In genomic region chr10:77801474-77802238, GRCh38 we compare ENCODE assay signal across 8 cellular contexts.
DNase-seq lines count a peak whose midpoint lies in the region; ATAC-seq and TF ChIP-seq lines count a peak whose summit lies in the region.

No MANE protein-coding gene starts in this region.

- H3K36me3 ChIP-seq in CD8-positive, alpha-beta T cell (ENCODE audit: insufficient read depth, low read length), result no peaks in the 10 kb centered on the region
- peaks cover 82% of the 10 kb centered on the region for H3K36me3 ChIP-seq in iPS-20b (ENCODE audit: insufficient read depth, low read depth, low read length)

- H3K4me1 ChIP-seq in CD8-positive, alpha-beta T cell (ENCODE audit: insufficient read depth, low read length), result peaks cover 15% of the 10 kb centered on the region
- H3K4me1 ChIP-seq in iPS-20b (ENCODE audit: insufficient read depth, low read length), result peaks cover 24% of the 10 kb centered on the region

- peak overlapping the region; percentile 30; the same call in 1 of the 2 replicates for H3K9ac ChIP-seq in iPS-20b (ENCODE audit: low read depth, low read length)

- CTCF ChIA-PET in CD8-positive, alpha-beta T cell (lab: Charles Lee), result no interaction called here
- CTCF ChIA-PET in activated CD4-positive, alpha-beta memory T cell treated with anti-CD3 and anti-CD28 coated beads, Interleukin-2, amount 10 ng/mL, durations not matched to agents 7 days and 5 days (lab: Charles Lee), result no interaction called here
- CTCF ChIA-PET in GM10248 (lab: Yijun Ruan, JAX), result no interaction called here

- POLR2A ChIA-PET in CD8-positive, alpha-beta T cell (lab: Charles Lee), result no interaction called here
- POLR2A ChIA-PET in activated CD4-positive, alpha-beta memory T cell treated with anti-CD3 and anti-CD28 coated beads, Interleukin-2, amount 10 ng/mL, durations not matched to agents 7 days and 5 days (lab: Charles Lee), result no interaction called here
- POLR2A ChIA-PET in GM10248 (lab: Yijun Ruan, JAX), result no interaction called here

- no peak overlapping the region for H3K4me3 ChIP-seq in CD8-positive, alpha-beta T cell (ENCODE audit: low read depth, low read length)
- no peak overlapping the region for H3K4me3 ChIP-seq in iPS-20b (ENCODE audit: low read length)

- intact Hi-C loops in CD8-positive, alpha-beta T cell (cut with DNase I, micrococcal nuclease), result loop anchor here (1.0 to 5.0 kb wide), 2 partner anchors 36 kb away; no protein-coding TSS in a partner anchor

- no peak overlapping the region for H3K4me3 Mint-ChIP-seq in CD8-positive, alpha-beta T cell
- H3K4me3 Mint-ChIP-seq in HFFc6, result peak overlapping the region; percentile 36; the same call in 1 of the 2 replicates
- peak overlapping the region; percentile 14 for H3K4me3 Mint-ChIP-seq in activated CD4-positive, alpha-beta memory T cell treated with anti-CD3 and anti-CD28 coated beads, Interleukin-2, amount 10 ng/mL, durations not matched to agents 7 days and 5 days

- TF ChIP-seq CTCF in CD8-positive, alpha-beta T cell (IDR thresholded peaks at IDR 0.05), result no peak
- TF ChIP-seq CTCF in HFFc6 (IDR thresholded peaks at IDR 0.05) (no peak), GM10248 (IDR thresholded peaks at IDR 0.05; ENCODE audit: control extremely low read depth, extremely low read depth, low read depth, missing control alignments) (no peak)

- no peak overlapping the region for H3K27ac ChIP-seq in CD8-positive, alpha-beta T cell (ENCODE audit: low read depth, low read length)
- H3K27ac ChIP-seq in iPS-20b (ENCODE audit: low read length), result peak overlapping the region; percentile 17

- DNase-seq in CD8-positive, alpha-beta T cell, result peak in 5 of 7 experiments; percentile 4 to 61 (median 29)
- DNase-seq in HFFc6 (peak; percentile 68), GM10248 (ENCODE audit: extremely low spot score) (no peak), cortex of kidney (lab: John Stamatoyannopoulos, UW) (no peak)
- peak; percentile 70 for DNase-seq in activated CD4-positive, alpha-beta memory T cell treated with anti-CD3 and anti-CD28 coated beads, Interleukin-2, amount 10 ng/mL, durations not matched to agents 7 days and 5 days
- DNase-seq in effector CD8-positive, alpha-beta T cell (lab: John Stamatoyannopoulos, UW), result no peak

- ATAC-seq in CD8-positive, alpha-beta T cell, result peak; percentile 85
- no peak for ATAC-seq in HG03159 (IDR thresholded peaks at IDR 0.05; ENCODE audit: unreplicated experiment)

- H3K27ac Mint-ChIP-seq in CD8-positive, alpha-beta T cell, result peak overlapping the region; percentile 71
- peak overlapping the region; percentile 81 for H3K27ac Mint-ChIP-seq in HFFc6
- peak overlapping the region; percentile 59 for H3K27ac Mint-ChIP-seq in activated CD4-positive, alpha-beta memory T cell treated with anti-CD3 and anti-CD28 coated beads, Interleukin-2, amount 10 ng/mL, durations not matched to agents 7 days and 5 days

- no peaks in the 10 kb centered on the region for H3K9me3 Mint-ChIP-seq in CD8-positive, alpha-beta T cell
- H3K9me3 Mint-ChIP-seq in HFFc6, result no peaks in the 10 kb centered on the region
- no peaks in the 10 kb centered on the region for H3K9me3 Mint-ChIP-seq in activated CD4-positive, alpha-beta memory T cell treated with anti-CD3 and anti-CD28 coated beads, Interleukin-2, amount 10 ng/mL, durations not matched to agents 7 days and 5 days

- H3K4me1 Mint-ChIP-seq in CD8-positive, alpha-beta T cell (ENCODE audit: low read depth), result peaks cover 14% of the 10 kb centered on the region
- H3K4me1 Mint-ChIP-seq in HFFc6 (ENCODE audit: low read depth), result peaks cover 37% of the 10 kb centered on the region
- H3K4me1 Mint-ChIP-seq in activated CD4-positive, alpha-beta memory T cell treated with anti-CD3 and anti-CD28 coated beads, Interleukin-2, amount 10 ng/mL, durations not matched to agents 7 days and 5 days, result peaks cover 33% of the 10 kb centered on the region

- H3K27me3 ChIP-seq in CD8-positive, alpha-beta T cell (ENCODE audit: insufficient read depth, low read length), result no peaks in the 10 kb centered on the region
- no peaks in the 10 kb centered on the region for H3K27me3 ChIP-seq in iPS-20b (ENCODE audit: insufficient read depth, low read length)

- no peaks in the 10 kb centered on the region for H3K27me3 Mint-ChIP-seq in CD8-positive, alpha-beta T cell (ENCODE audit: low read depth)
- no peaks in the 10 kb centered on the region; the same call in 1 of the 2 replicates for H3K27me3 Mint-ChIP-seq in HFFc6 (ENCODE audit: insufficient read depth)
- H3K27me3 Mint-ChIP-seq in activated CD4-positive, alpha-beta memory T cell treated with anti-CD3 and anti-CD28 coated beads, Interleukin-2, amount 10 ng/mL, durations not matched to agents 7 days and 5 days, result peaks cover 5% of the 10 kb centered on the region

- no peaks in the 10 kb centered on the region for H3K9me3 ChIP-seq in CD8-positive, alpha-beta T cell (ENCODE audit: low read length)
- H3K9me3 ChIP-seq in iPS-20b (ENCODE audit: insufficient read depth, low read depth, low read length), result no peaks in the 10 kb centered on the region

- H3K36me3 Mint-ChIP-seq in CD8-positive, alpha-beta T cell, result no peaks in the 10 kb centered on the region
- H3K36me3 Mint-ChIP-seq in HFFc6 (ENCODE audit: low read depth), result peaks cover 41% of the 10 kb centered on the region
- H3K36me3 Mint-ChIP-seq in activated CD4-positive, alpha-beta memory T cell treated with anti-CD3 and anti-CD28 coated beads, Interleukin-2, amount 10 ng/mL, durations not matched to agents 7 days and 5 days (ENCODE audit: low read depth), result no peaks in the 10 kb centered on the region

Comparison
In these comparisons a context has a peak if more than half of its experiments do, and no peak if none do; other contexts are left out.
1. DNase-seq: peak in CD8-positive, alpha-beta T cell (5 of 7), HFFc6 (single experiment) and activated CD4-positive, alpha-beta memory T cell treated with anti-CD3 and anti-CD28 coated beads, Interleukin-2, amount 10 ng/mL, durations not matched to agents 7 days and 5 days (single experiment); none in GM10248 (single experiment), effector CD8-positive, alpha-beta T cell (single experiment) and cortex of kidney (single experiment).
2. Peak in every context shown above with its lines, with median percentiles within 50 percentile points of each other: H3K27ac Mint-ChIP-seq.